Comparison of ENCODE assay signal across 20 cellular contexts in the genomic region with DNA sequence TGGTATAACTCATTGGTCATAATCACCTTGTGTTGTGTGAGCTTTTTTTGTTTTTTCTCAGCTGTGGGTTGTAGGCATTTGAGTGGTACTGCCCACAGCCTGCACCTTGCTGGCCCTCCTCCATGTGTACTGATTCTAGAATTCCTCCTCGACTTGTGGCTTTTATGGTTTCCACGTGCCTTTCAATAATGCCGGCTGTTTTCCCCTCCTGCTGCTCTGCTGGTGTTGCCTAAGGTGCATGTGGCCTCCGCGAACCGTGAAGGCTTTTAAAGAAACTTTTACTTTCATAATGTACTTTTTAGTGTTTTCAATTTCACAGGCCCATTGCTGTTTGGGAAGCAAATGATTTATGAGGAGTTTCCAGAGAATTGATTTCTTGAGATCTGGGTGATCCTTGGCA.
DNase-seq lines count a peak whose midpoint lies in the region; ATAC-seq, FAIRE-seq and TF ChIP-seq lines count a peak whose summit lies in the region.
"Had no signal": no experiment of that assay in that cellular context is flagged by ENCODE, and none has a peak within 500 bp of the region (broad histone marks: within the 10 kb centered on the region; RNA-seq: fewer than 3 reads in every experiment).

No MANE protein-coding gene starts in this region.

- 1% methylated on average over 6 of the region's 6 CpGs for whole genome bisulfite sequencing in GM12878 (ENCODE audit: insufficient coverage, insufficient replicate concordance, low lambda C conversion rate, missing lambda C conversion rate)

- H3K27ac ChIP-seq in BLaER1: no peak overlapping the region
- no peak overlapping the region for H3K27ac ChIP-seq in GM12878 (ENCODE audit: control insufficient read depth, insufficient read depth)
- H3K27ac ChIP-seq in A673 (ENCODE audit: low read depth, low read length, poor library complexity, severe bottlenecking): no peak overlapping the region
- H3K27ac ChIP-seq: left ventricle myocardium inferior had no signal

- TF ChIP-seq EP300 in GM12878 (IDR thresholded peaks at IDR 0.05; ENCODE audit: borderline replicate concordance in 1 of 2, control insufficient read depth in 1 of 2, low read depth in 2 of 2, low read length in 2 of 2): no peak

- H3K9ac ChIP-seq in BLaER1: no peak overlapping the region
- no peak overlapping the region for H3K9ac ChIP-seq in GM12878 (ENCODE audit: control insufficient read depth, insufficient read depth, low read length)

- peak overlapping the region; percentile 28; the same call in 1 of the 2 replicates for H2AFZ ChIP-seq in GM12878 (ENCODE audit: control insufficient read depth, low read depth, low read length)

- H3K36me3 ChIP-seq in BLaER1: no peaks in the 10 kb centered on the region
- no peaks in the 10 kb centered on the region for H3K36me3 ChIP-seq in GM12878 (ENCODE audit: control insufficient read depth in 2 of 2, insufficient read depth in 2 of 2, low read length in 1 of 2)
- H3K36me3 ChIP-seq in A673 (ENCODE audit: insufficient read depth, low read length, poor library complexity, severe bottlenecking): no peaks in the 10 kb centered on the region
- H3K36me3 ChIP-seq: left ventricle myocardium inferior had no signal

- peaks cover 6% of the 10 kb centered on the region for H3K27me3 Mint-ChIP-seq in endothelial cell (ENCODE audit: unreplicated experiment)

- H3K4me3 Mint-ChIP-seq in endothelial cell (ENCODE audit: unreplicated experiment): no peak overlapping the region
- H3K4me3 Mint-ChIP-seq: activated B cell treated with CpG ODN at 0.5 μM for 24 hours; activated CD4-positive, alpha-beta memory T cell treated with anti-CD3 and anti-CD28 coated beads, Interleukin-2, amount 10 ng/mL, durations not matched to agents 7 days and 5 days; activated naive CD8-positive, alpha-beta T cell treated with anti-CD3 and anti-CD28 coated beads, Interleukin-2, amount 10 ng/mL, durations not matched to agents 7 days and 5 days; activated T-cell treated with anti-CD3 and anti-CD28 coated beads, Interleukin-2, amount 50 U/mL, for 24 hours; T-helper 2 cell treated with Interferon-gamma antibody and Interleukin-4, amounts not matched to agents 5 μg/mL and 100 μg/mL, for 36 hours had no signal

- RAD21 ChIA-PET in GM12878 (lab: Charles Lee; ENCODE audit: unreplicated experiment): interaction anchor here (1.7 kb wide), 1 partner anchor 62 kb away, joined by 8 read pairs; no protein-coding TSS in a partner anchor

- BruUV-seq in GM12878 (replicated peaks; lab: Mats Ljungman, UMichigan) (no TSS peak), A673 (replicated peaks; lab: Mats Ljungman, UMichigan) (no TSS peak)

- intact Hi-C loops in GM12878 (cut with micrococcal nuclease; ENCODE audit: unreplicated experiment) (loop anchor here (5.0 kb wide), 1 partner anchor 172 kb away; no protein-coding TSS in a partner anchor), A673 (cut with micrococcal nuclease; ENCODE audit: unreplicated experiment) (loop anchor here (5.0 kb wide), 1 partner anchor 172 kb away; no protein-coding TSS in a partner anchor)

- H3K27ac Mint-ChIP-seq in endothelial cell (ENCODE audit: unreplicated experiment): no peak overlapping the region
- H3K27ac Mint-ChIP-seq: activated B cell treated with CpG ODN at 0.5 μM for 24 hours; activated CD4-positive, alpha-beta memory T cell treated with anti-CD3 and anti-CD28 coated beads, Interleukin-2, amount 10 ng/mL, durations not matched to agents 7 days and 5 days; activated naive CD8-positive, alpha-beta T cell treated with anti-CD3 and anti-CD28 coated beads, Interleukin-2, amount 10 ng/mL, durations not matched to agents 7 days and 5 days; activated T-cell treated with anti-CD3 and anti-CD28 coated beads, Interleukin-2, amount 50 U/mL, for 24 hours; T-helper 2 cell treated with Interferon-gamma antibody and Interleukin-4, amounts not matched to agents 5 μg/mL and 100 μg/mL, for 36 hours had no signal

- H3K9me3 ChIP-seq in BLaER1: no peaks in the 10 kb centered on the region
- no peaks in the 10 kb centered on the region for H3K9me3 ChIP-seq in GM12878 (replicated peaks; ENCODE audit: control insufficient read depth, insufficient read depth, low read length)
- H3K9me3 ChIP-seq in A673 (ENCODE audit: low read depth, low read length, poor library complexity, severe bottlenecking): no peaks in the 10 kb centered on the region
- H3K9me3 ChIP-seq: left ventricle myocardium inferior had no signal

- H3K4me3 ChIP-seq in BLaER1 (no peak overlapping the region), GM12878 (no peak overlapping the region), A673 (ENCODE audit: low read depth, low read length, poor library complexity, severe bottlenecking) (no peak overlapping the region)
- H3K4me3 ChIP-seq: left ventricle myocardium inferior had no signal

- H4K20me1 ChIP-seq in BLaER1: no peaks in the 10 kb centered on the region
- no peaks in the 10 kb centered on the region for H4K20me1 ChIP-seq in GM12878 (ENCODE audit: control insufficient read depth, insufficient read depth)

- no peak for FAIRE-seq in GM12878 (lab: Jason Lieb, UNC)
- FAIRE-seq: bronchial epithelial cell, D721Med, RCC 7860 had no signal

- H3K79me2 ChIP-seq in GM12878 (ENCODE audit: control insufficient read depth, insufficient read depth, low read length): no peaks in the 10 kb centered on the region

- no peaks in the 10 kb centered on the region for H3K27me3 ChIP-seq in BLaER1
- no peaks in the 10 kb centered on the region; a peak in 1 of 4 replicates for H3K27me3 ChIP-seq in GM12878 (replicated peaks in 1 of 2; ENCODE audit: control insufficient read depth in 2 of 2, insufficient read depth in 2 of 2, low read length in 1 of 2)
- peaks cover 24% of the 10 kb centered on the region for H3K27me3 ChIP-seq in A673 (replicated peaks; ENCODE audit: insufficient read depth, low read depth, low read length, poor library complexity)

- DNase-seq in GM12878 (ENCODE audit: low read depth, low spot score): peak; percentile 20
- DNase-seq in GM03348 (ENCODE audit: low spot score): no peak
- no peak for DNase-seq in endothelial cell (ENCODE audit: low spot score)
- no peak for DNase-seq in EL
- no peak for DNase-seq in A673 (ENCODE audit: low spot score)
- DNase-seq: activated B cell treated with CpG ODN at 0.5 μM for 24 hours; activated CD4-positive, alpha-beta memory T cell treated with anti-CD3 and anti-CD28 coated beads, Interleukin-2, amount 10 ng/mL, durations not matched to agents 7 days and 5 days; activated naive CD8-positive, alpha-beta T cell treated with anti-CD3 and anti-CD28 coated beads, Interleukin-2, amount 10 ng/mL, durations not matched to agents 7 days and 5 days; activated T-cell treated with anti-CD3 and anti-CD28 coated beads, Interleukin-2, amount 50 U/mL, for 24 hours; erythroblast; GOT3; left ventricle myocardium inferior; NCI-H1436 had no signal

- POLR2A ChIA-PET in GM12878 (lab: Charles Lee) (no interaction called here), A673 (lab: Charles Lee; ENCODE audit: low non-redundant PET) (no interaction called here)

- TF ChIP-seq POLR2A in GM12878 (IDR thresholded peaks at IDR 0.05; ENCODE audit: low read depth, low read length): no peak

- no peaks in the 10 kb centered on the region for H3K9me3 Mint-ChIP-seq in endothelial cell (ENCODE audit: unreplicated experiment)
- H3K9me3 Mint-ChIP-seq: activated B cell treated with CpG ODN at 0.5 μM for 24 hours; activated CD4-positive, alpha-beta memory T cell treated with anti-CD3 and anti-CD28 coated beads, Interleukin-2, amount 10 ng/mL, durations not matched to agents 7 days and 5 days; activated naive CD8-positive, alpha-beta T cell treated with anti-CD3 and anti-CD28 coated beads, Interleukin-2, amount 10 ng/mL, durations not matched to agents 7 days and 5 days; activated T-cell treated with anti-CD3 and anti-CD28 coated beads, Interleukin-2, amount 50 U/mL, for 24 hours; T-helper 2 cell treated with Interferon-gamma antibody and Interleukin-4, amounts not matched to agents 5 μg/mL and 100 μg/mL, for 36 hours had no signal

- CTCF ChIA-PET in GM12878 (lab: Yijun Ruan, JAX) (interaction anchor here (0.6 to 2.8 kb wide), 4 partner anchors 62 to 1181 kb away, joined by 3 to 12 read pairs (median 4); no protein-coding TSS in a partner anchor), A673 (lab: Charles Lee) (no interaction called here)

- TF ChIP-seq CTCF in GM12878 (IDR thresholded peaks at IDR 0.05 in 2 of 3, conservative IDR thresholded peaks at IDR 0.05 in 1 of 3; ENCODE audit: control insufficient read depth in 2 of 3, extremely low read depth in 1 of 3, insufficient read depth in 1 of 3, low read depth in 3 of 3, low read length in 3 of 3) (no peak), endothelial cell (IDR thresholded peaks at IDR 0.05; ENCODE audit: unreplicated experiment) (no peak), A673 (conservative IDR thresholded peaks at IDR 0.05; ENCODE audit: low read depth, low read length) (no peak)

- ATAC-seq in GM19438 (IDR thresholded peaks at IDR 0.05; ENCODE audit: low read depth, unreplicated experiment) (peak; percentile 48), HG02870 (IDR thresholded peaks at IDR 0.05; ENCODE audit: unreplicated experiment) (peak; percentile 51), GM12878 (peak; percentile 49)

- SMC1A ChIA-PET in GM12878 (lab: Charles Lee; ENCODE audit: uncharacterized antibody, unreplicated experiment): interaction anchor here (0.9 to 1.9 kb wide), 5 partner anchors 9 to 104 kb away, joined by 3 to 7 read pairs (median 3); no protein-coding TSS in a partner anchor

- in situ Hi-C loops in GM12878 (cut with MboI): no loop called here

- peaks cover 24% of the 10 kb centered on the region for H3K4me1 Mint-ChIP-seq in endothelial cell (ENCODE audit: unreplicated experiment)

- TF ChIP-seq RAD21 in GM12878 (IDR thresholded peaks at IDR 0.05; ENCODE audit: insufficient read depth, low read depth, low read length): no peak

- H3K4me2 ChIP-seq in BLaER1 (peak overlapping the region; percentile 82), GM12878 (ENCODE audit: control insufficient read depth, insufficient read depth) (peak overlapping the region; percentile 38; the same call in 1 of the 2 replicates)

- H3K4me1 ChIP-seq in BLaER1 (peaks cover 54% of the 10 kb centered on the region), GM12878 (ENCODE audit: control insufficient read depth, insufficient read depth, low read length) (peaks cover 5% of the 10 kb centered on the region), A673 (ENCODE audit: insufficient read depth, low read length, poor library complexity, severe bottlenecking) (no peaks in the 10 kb centered on the region)

- no peaks in the 10 kb centered on the region for H3K36me3 Mint-ChIP-seq in endothelial cell (ENCODE audit: low read depth, unreplicated experiment)
- H3K36me3 Mint-ChIP-seq: activated naive CD8-positive, alpha-beta T cell treated with anti-CD3 and anti-CD28 coated beads, Interleukin-2, amount 10 ng/mL, durations not matched to agents 7 days and 5 days had no signal

TF ChIP-seq in GM12878, 131 proteins besides CTCF, POLR2A, EP300 and RAD21 (continues in another document):
- no peak for TF ChIP-seq TARDBP (IDR thresholded peaks at IDR 0.05; ENCODE audit: borderline replicate concordance)
- TF ChIP-seq ATF7 (IDR thresholded peaks at IDR 0.05; ENCODE audit: low read depth): no peak
- no peak for TF ChIP-seq ZNF384 (IDR thresholded peaks at IDR 0.05; ENCODE audit: borderline replicate concordance, low read depth, low read length)
- no peak for TF ChIP-seq NR2F1 (conservative IDR thresholded peaks at IDR 0.05)
- no peak for TF ChIP-seq SMAD1 (IDR thresholded peaks at IDR 0.05; ENCODE audit: low read depth, partially characterized antibody)
- TF ChIP-seq CREM (IDR thresholded peaks at IDR 0.05; ENCODE audit: low read depth): no peak
